8 cellular contexts compared by ENCODE assay signal in genomic region chr2:160493227-160494028, GRCh38. TPM values are rescaled to one million over a fixed set of nuclear protein-coding genes. Genes with fewer than 3 reads are reported as not detected.
DNase-seq lines count a peak whose midpoint lies in the region; ATAC-seq and TF ChIP-seq lines count a peak whose summit lies in the region.

A gene with protein sequence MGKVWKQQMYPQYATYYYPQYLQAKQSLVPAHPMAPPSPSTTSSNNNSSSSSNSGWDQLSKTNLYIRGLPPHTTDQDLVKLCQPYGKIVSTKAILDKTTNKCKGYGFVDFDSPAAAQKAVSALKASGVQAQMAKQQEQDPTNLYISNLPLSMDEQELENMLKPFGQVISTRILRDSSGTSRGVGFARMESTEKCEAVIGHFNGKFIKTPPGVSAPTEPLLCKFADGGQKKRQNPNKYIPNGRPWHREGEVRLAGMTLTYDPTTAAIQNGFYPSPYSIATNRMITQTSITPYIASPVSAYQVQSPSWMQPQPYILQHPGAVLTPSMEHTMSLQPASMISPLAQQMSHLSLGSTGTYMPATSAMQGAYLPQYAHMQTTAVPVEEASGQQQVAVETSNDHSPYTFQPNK (minus strand): TSS chr2:160493807. CDS start chr2:160493363, 444 bp downstream.

- TF ChIP-seq CTCF in activated B cell treated with CpG ODN at 0.5 μM for 24 hours (IDR thresholded peaks at IDR 0.05), result no peak
- no peak for TF ChIP-seq CTCF in kidney epithelial cell (IDR thresholded peaks at IDR 0.05; ENCODE audit: insufficient read depth, low read length, poor library complexity, severe bottlenecking)

- no peaks in the 10 kb centered on the region for H3K36me3 ChIP-seq in kidney epithelial cell (ENCODE audit: control insufficient read depth, insufficient read depth, low read length)

- peaks cover 34% of the 10 kb centered on the region for H3K27me3 Mint-ChIP-seq in activated B cell treated with CpG ODN at 0.5 μM for 24 hours

- no peaks in the 10 kb centered on the region for H3K36me3 Mint-ChIP-seq in activated B cell treated with CpG ODN at 0.5 μM for 24 hours (ENCODE audit: low read depth)

- H3K9me3 Mint-ChIP-seq in activated B cell treated with CpG ODN at 0.5 μM for 24 hours, result no peaks in the 10 kb centered on the region

- peak within 1 kb of the TSS; percentile 91 for H3K4me3 ChIP-seq in kidney epithelial cell (ENCODE audit: low read depth, low read length)

- CTCF ChIA-PET in activated B cell treated with CpG ODN at 0.5 μM for 24 hours (lab: Charles Lee), result no interaction called here

- H3K27ac Mint-ChIP-seq in activated B cell treated with CpG ODN at 0.5 μM for 24 hours, result no peak within 1 kb of the TSS

- intact Hi-C loops in activated B cell treated with CpG ODN at 0.5 μM for 24 hours (cut with micrococcal nuclease), result loop anchor here (5.0 kb wide), 1 partner anchor 86 kb away; no protein-coding TSS in a partner anchor

- ATAC-seq in GM19455 (IDR thresholded peaks at IDR 0.05; ENCODE audit: unreplicated experiment), result peak; percentile 53
- peak; percentile 56 for ATAC-seq in activated B cell treated with CpG ODN at 0.5 μM for 24 hours (ENCODE audit: low read depth)

- peak within 1 kb of the TSS; percentile 82 for H3K4me3 Mint-ChIP-seq in activated B cell treated with CpG ODN at 0.5 μM for 24 hours

- H3K4me1 Mint-ChIP-seq in activated B cell treated with CpG ODN at 0.5 μM for 24 hours, result peaks cover 6% of the 10 kb centered on the region

- DNase-seq in NCI-H1092 treated with DMSO at 0.1 percent for 48 hours (lab: John Stamatoyannopoulos, UW) (peak; percentile 76), activated B cell treated with CpG ODN at 0.5 μM for 24 hours (peak; percentile 22), cerebellum (ENCODE audit: low spot score) (no peak), kidney epithelial cell (ENCODE audit: low read depth) (no peak), SHP77 treated with DMSO at 0.1 percent for 48 hours (lab: John Stamatoyannopoulos, UW) (no peak), MV-4-11 (lab: John Stamatoyannopoulos, UW) (no peak)
- DNase-seq in stimulated activated CD4-positive, alpha-beta T cell treated with anti-CD3 and anti-CD28 coated beads, Interleukin-1b, Interleukin-23, amount 100 ng/mL, for 1 hour (ENCODE audit: low read depth in 2 of 2), result peak; percentile 19 to 24

- POLR2A ChIA-PET in activated B cell treated with CpG ODN at 0.5 μM for 24 hours (lab: Charles Lee), result no interaction called here

- H3K27me3 ChIP-seq in kidney epithelial cell (ENCODE audit: control insufficient read depth, insufficient read depth, low read length), result no peaks in the 10 kb centered on the region

RNA-seq across cellular contexts. Expression of the gene that starts here (rescaled TPM):
- 23.9 and 30.9 TPM in 2 replicates for total RNA-seq in activated B cell treated with CpG ODN at 0.5 μM for 24 hours
- 78.7 TPM for total RNA-seq in cerebellum
- total RNA-seq in kidney epithelial cell, result 44.8 and 52.5 TPM in 2 replicates

Comparison
In these comparisons a context has a peak if more than half of its experiments do, and no peak if none do; other contexts are left out.
1. DNase-seq: peak in NCI-H1092 treated with DMSO at 0.1 percent for 48 hours (single experiment), activated B cell treated with CpG ODN at 0.5 μM for 24 hours (single experiment) and stimulated activated CD4-positive, alpha-beta T cell treated with anti-CD3 and anti-CD28 coated beads, Interleukin-1b, Interleukin-23, amount 100 ng/mL, for 1 hour (2 of 2); none in cerebellum (single experiment), kidney epithelial cell (single experiment), SHP77 treated with DMSO at 0.1 percent for 48 hours (single experiment) and MV-4-11 (single experiment).